Comparison of ENCODE assay signal across 10 cellular contexts in the genomic region with DNA sequence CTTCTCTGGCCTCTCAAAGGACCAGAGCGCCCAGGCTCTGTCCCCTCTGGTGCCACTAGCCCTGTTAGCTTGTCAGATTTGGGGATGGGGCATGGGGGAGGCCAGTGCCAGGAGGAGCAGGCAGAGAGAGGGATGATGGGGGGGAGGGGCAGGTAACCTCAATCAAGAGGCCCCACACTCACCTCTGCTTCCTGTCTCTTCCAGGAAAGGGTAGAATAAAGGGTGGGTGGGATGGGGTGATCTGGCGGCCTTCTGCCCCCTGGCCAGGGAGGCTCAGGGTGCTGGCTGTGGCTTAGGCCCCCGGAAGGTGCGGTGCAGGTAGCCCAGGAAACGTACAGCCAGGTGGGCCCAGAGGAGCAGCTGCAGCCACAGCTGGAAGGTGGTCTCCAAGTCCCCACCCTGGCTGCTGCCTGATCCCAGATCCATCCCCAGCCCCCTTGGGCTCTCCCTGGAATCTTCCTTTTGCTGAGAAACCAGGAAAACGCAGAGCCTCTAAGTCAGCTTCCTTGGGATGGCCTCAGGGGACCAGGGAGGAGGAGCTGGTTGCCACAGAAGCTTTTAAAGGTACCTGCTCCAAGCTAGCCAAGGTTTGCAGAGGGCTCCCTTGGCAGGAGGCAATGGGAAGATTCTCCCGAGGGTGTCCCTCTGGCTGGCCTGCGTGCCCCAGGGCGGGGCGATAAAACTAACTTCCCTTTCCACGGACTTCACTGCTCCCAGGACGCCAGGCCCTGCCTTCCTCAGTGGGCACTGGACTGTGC. TPM values are rescaled to one million over a fixed set of nuclear protein-coding genes. Genes with fewer than 3 reads are reported as not detected.
A peak's percentile ranks its signal among the peaks of the same experiment; 100 is the strongest.
DNase-seq lines count a peak whose midpoint lies in the region; ATAC-seq and TF ChIP-seq lines count a peak whose summit lies in the region.
"Had no signal": no experiment of that assay in that cellular context is flagged by ENCODE, and none has a peak within 500 bp of the region (broad histone marks: within the 10 kb centered on the region; RNA-seq: fewer than 3 reads in every experiment).

No MANE protein-coding gene starts in this region.

- H3K27me3 ChIP-seq in GM23248 (replicated peaks; ENCODE audit: insufficient read depth) (no peaks in the 10 kb centered on the region), adrenal gland (no peaks in the 10 kb centered on the region), skeletal muscle tissue (ENCODE audit: control insufficient read depth in 3 of 3, insufficient read depth in 3 of 3, low read length in 3 of 3) (no peaks in the 10 kb centered on the region)

- no peaks in the 10 kb centered on the region for H3K36me3 ChIP-seq in GM23248 (ENCODE audit: low read depth)
- H3K36me3 ChIP-seq in adrenal gland (replicated peaks in 1 of 2) = peaks cover 0 to 2% of the 10 kb centered on the region in 2 donors
- H3K36me3 ChIP-seq in skeletal muscle tissue (ENCODE audit: control insufficient read depth in 3 of 3, insufficient read depth in 3 of 3, low read length in 3 of 3) = peaks cover 0 to 2% (median 0%) of the 10 kb centered on the region in 3 donors

- H3K9ac ChIP-seq in GM23248 = peak overlapping the region; percentile 43; the same call in 1 of the 2 replicates
- H3K9ac ChIP-seq in skeletal muscle tissue (ENCODE audit: low read depth in 1 of 3, low read length in 3 of 3) = peak overlapping the region; percentile 76 to 84 (median 77)

- peak overlapping the region; percentile 44 for H3K4me2 ChIP-seq in GM23248 (ENCODE audit: unreplicated experiment)

- peak; percentile 51 for DNase-seq in GM23248
- DNase-seq in adrenal gland = peak in 4 of 7 donors; percentile 50 to 65 (median 57)
- DNase-seq in left lobe of liver (ENCODE audit: low spot score) = no peak
- DNase-seq in T1000 (lab: John Stamatoyannopoulos, UW) = no peak
- no peak for DNase-seq in activated CD4-positive, alpha-beta T cell treated with anti-CD3 and anti-CD28 coated beads for 1 hour
- DNase-seq in NCI-H226 = no peak
- no peak for DNase-seq in HuH-7 (ENCODE audit: low spot score)
- DNase-seq: activated CD8-positive, alpha-beta memory T cell treated with anti-CD3 and anti-CD28 coated beads, Interleukin-2, amount 10 ng/mL, durations not matched to agents 7 days and 5 days; T-cell had no signal

- no peaks in the 10 kb centered on the region for H3K9me2 ChIP-seq in GM23248 (ENCODE audit: insufficient read depth)

- H3F3A ChIP-seq in GM23248 (ENCODE audit: insufficient read depth) = no peaks in the 10 kb centered on the region

- WGBS in GM23248 (ENCODE audit: low coverage in 1 of 2, low lambda C conversion rate in 2 of 2, missing lambda C conversion rate in 2 of 2), 2 experiments = 44 to 60% methylated on average over 10 to 12 of the region's 12 CpGs
- 25 to 36% (median 29%) methylated on average over 4 to 12 of the region's 12 CpGs for WGBS in adrenal gland, 4 donors

- intact Hi-C loops in adrenal gland (cut with DNase I) = no loop called here

- H3K9me3 ChIP-seq in GM23248 (ENCODE audit: low read depth) (no peaks in the 10 kb centered on the region), adrenal gland (replicated peaks in 1 of 3) (no peaks in the 10 kb centered on the region), skeletal muscle tissue (ENCODE audit: control insufficient read depth in 3 of 3, low read length in 3 of 3) (no peaks in the 10 kb centered on the region)

- ATAC-seq in left lobe of liver = peak; percentile 49
- ATAC-seq: activated CD8-positive, alpha-beta memory T cell treated with anti-CD3 and anti-CD28 coated beads, Interleukin-2, amount 10 ng/mL, durations not matched to agents 7 days and 5 days; T-cell had no signal

- H3K79me2 ChIP-seq in GM23248 (ENCODE audit: insufficient read depth) = peaks cover 89% of the 10 kb centered on the region

- no peak for TF ChIP-seq CTCF in adrenal gland (IDR thresholded peaks at IDR 0.05)

- TF ChIP-seq POLR2A in adrenal gland (IDR thresholded peaks at IDR 0.05) = no peak

- H3K4me1 ChIP-seq in GM23248 (ENCODE audit: insufficient read depth) (peaks cover 30% of the 10 kb centered on the region), adrenal gland (replicated peaks in 1 of 2) (peaks cover 52 to 81% of the 10 kb centered on the region in 2 donors), skeletal muscle tissue (ENCODE audit: control insufficient read depth in 3 of 3, insufficient read depth in 3 of 3, low read length in 3 of 3) (peaks cover 70 to 80% (median 71%) of the 10 kb centered on the region in 3 donors)

- peak overlapping the region; percentile 35 for H2AFZ ChIP-seq in GM23248

- no peaks in the 10 kb centered on the region for H4K20me1 ChIP-seq in GM23248 (ENCODE audit: insufficient read depth)

- H3K4me3 ChIP-seq in GM23248 (no peak overlapping the region), adrenal gland (peak overlapping the region in 1 of 4 donors; percentile 48), skeletal muscle tissue (ENCODE audit: low read length in 3 of 3) (peak overlapping the region; percentile 59 to 73 (median 63))

- in situ Hi-C loops in GM23248 (cut with MboI) = no loop called here

- 0 out of 2 replicates have a peak overlapping the region, but pooled peaks have one; percentile 38 for H3K27ac ChIP-seq in GM23248
- peak overlapping the region; percentile 1 to 94 (median 86) for H3K27ac ChIP-seq in adrenal gland
- H3K27ac ChIP-seq in skeletal muscle tissue (ENCODE audit: low read depth, low read length) = peak overlapping the region; percentile 83

RNA-seq across cellular contexts. Expression of gene PRKACA, which starts 5.3 kb away (rescaled TPM):
- 37.4 and 67.8 TPM in 2 replicates for total RNA-seq in GM23248 (2014; rRNA removed; shearing (Covaris generic))
- polyA plus RNA-seq in GM23248 (2016; fragmentation: Nextera tagmentation; extraction: Ambion mirVana) (4.6 and 5.3 TPM in 2 replicates), adrenal gland (100 to 1,000 TPM; 145 to 352 (median 155) TPM)
- total RNA-seq in adrenal gland (100 to 1,000 TPM; 106 to 457 (median 189) TPM), left lobe of liver (78.4 TPM), skeletal muscle tissue (137 TPM)

RNA-seq across cellular contexts. Expression of gene SAMD1, which starts 21.7 kb away (rescaled TPM):
- 42.5 and 50.8 TPM in 2 replicates for total RNA-seq in GM23248 (2014; rRNA removed; shearing (Covaris generic))
- 5.4 and 5.7 TPM in 2 replicates for polyA plus RNA-seq in GM23248 (2016; fragmentation: Nextera tagmentation; extraction: Ambion mirVana)
- 10 to 100 TPM; 13.2 to 40.6 (median 27.2) TPM for total RNA-seq in adrenal gland
- polyA plus RNA-seq in adrenal gland = 10 to 100 TPM; 10.0 to 41.9 (median 28.4) TPM
- total RNA-seq in left lobe of liver = 19.1 TPM
- total RNA-seq in skeletal muscle tissue = 12.5 TPM

RNA-seq across cellular contexts. Expression of gene ASF1B, which starts 24.2 kb away (rescaled TPM):
- total RNA-seq in GM23248 (2014; rRNA removed; shearing (Covaris generic)) = 7.6 and 11.2 TPM in 2 replicates
- polyA plus RNA-seq in GM23248 (2016; fragmentation: Nextera tagmentation; extraction: Ambion mirVana) (18.0 and 19.0 TPM in 2 replicates), adrenal gland (1 to 10 TPM in 1 of 3 donors, under 1 TPM in 2; 0.72 to 1.6 (median 0.74) TPM)
- total RNA-seq in adrenal gland (1 to 10 TPM in 7 of 8 donors, under 1 TPM in 1; 0.48 to 8.2 (median 2.2) TPM), left lobe of liver (0.45 TPM), skeletal muscle tissue (3.7 TPM)

RNA-seq across cellular contexts. Expression of gene C19orf67, which starts 26.6 kb away (rescaled TPM):
- not detected in 2 replicates for total RNA-seq in GM23248 (2014; rRNA removed; shearing (Covaris generic))
- not detected in 2 replicates for polyA plus RNA-seq in GM23248 (2016; fragmentation: Nextera tagmentation; extraction: Ambion mirVana)
- total RNA-seq in adrenal gland = not detected
- polyA plus RNA-seq in adrenal gland = not detected
- total RNA-seq in left lobe of liver = not detected
- total RNA-seq in skeletal muscle tissue = not detected
- total RNA-seq: activated CD8-positive, alpha-beta memory T cell treated with anti-CD3 and anti-CD28 coated beads, Interleukin-2, amount 10 ng/mL, durations not matched to agents 7 days and 5 days had no signal

RNA-seq across cellular contexts. Expression of gene MISP3, which starts 39.6 kb away (rescaled TPM):
- total RNA-seq in GM23248 (2014; rRNA removed; shearing (Covaris generic)) = 1.3 TPM in 1 of 2 replicates, not detected in the other
- polyA plus RNA-seq in GM23248 (2016; fragmentation: Nextera tagmentation; extraction: Ambion mirVana) (2.0 and 2.7 TPM in 2 replicates), adrenal gland (1 to 10 TPM; 1.7 to 9.8 (median 4.0) TPM)
- total RNA-seq in adrenal gland (10 to 100 TPM in 2 of 8 donors, 1 to 10 TPM in 6; 2.4 to 87.9 (median 3.2) TPM), left lobe of liver (15.2 TPM), skeletal muscle tissue (not detected)

Comparison
In these comparisons a context has a peak if more than half of its experiments do, and no peak if none do; other contexts are left out.
1. DNase-seq: peak in GM23248 (single experiment) and adrenal gland (4 of 7); none in left lobe of liver (single experiment), T1000 (single experiment), activated CD4-positive, alpha-beta T cell treated with anti-CD3 and anti-CD28 coated beads for 1 hour (single experiment), NCI-H226 (single experiment) and HuH-7 (single experiment).
2. Peak in every context shown above with its lines, with median percentiles within 50 percentile points of each other: H3K27ac ChIP-seq.